In the genomic region with DNA sequence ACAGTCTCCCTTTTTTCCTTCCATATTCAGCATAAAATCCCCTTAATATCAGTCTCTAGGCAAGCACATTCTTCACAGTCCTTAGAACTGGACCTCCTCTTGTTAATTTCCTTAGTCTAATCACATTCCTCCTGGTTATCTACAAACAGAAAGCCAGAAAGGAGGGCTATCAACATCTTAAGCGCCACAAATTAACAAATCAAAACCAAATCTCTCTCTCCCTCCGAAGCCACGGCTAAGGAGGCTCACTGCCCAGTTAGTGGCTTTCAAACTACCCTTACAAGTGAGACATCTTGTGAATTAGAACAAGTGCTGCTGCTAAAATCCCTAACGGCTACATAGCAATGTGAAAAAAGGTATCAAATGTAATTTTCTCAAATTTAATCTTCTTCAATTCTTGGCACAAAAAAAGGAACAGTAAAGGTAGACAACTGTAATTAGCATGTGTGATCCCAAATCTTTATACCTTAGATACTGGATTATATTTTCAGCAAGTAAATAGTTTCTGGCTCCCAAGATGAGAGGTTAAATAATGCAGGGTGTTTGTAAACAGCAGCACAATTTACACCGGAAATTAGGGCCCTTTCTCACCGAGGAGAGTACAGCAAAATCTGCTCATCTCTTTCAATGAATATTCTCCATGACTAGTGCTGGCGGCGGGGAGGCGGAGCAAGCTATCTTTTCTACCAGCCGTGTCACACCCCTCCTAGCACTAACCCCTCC, we compare ENCODE assay signal across 7 cellular contexts. TPM values are rescaled to one million over a fixed set of nuclear protein-coding genes. Genes with fewer than 3 reads are reported as not detected.
DNase-seq lines count a peak whose midpoint lies in the region; ATAC-seq and TF ChIP-seq lines count a peak whose summit lies in the region.

No MANE protein-coding gene starts in this region.

- peak; percentile 28 for ATAC-seq in HG03097 (IDR thresholded peaks at IDR 0.05; ENCODE audit: low FRiP score, unreplicated experiment)

- peak overlapping the region; percentile 78 for H3K27ac ChIP-seq in SJCRH30

- H3K27me3 ChIP-seq in SJCRH30, result no peaks in the 10 kb centered on the region

- DNase-seq in GM12865 (ENCODE audit: low read depth), result peak; percentile 76
- DNase-seq in SJCRH30, result peak; percentile 57 to 61
- DNase-seq in amniotic stem cell (lab: John Stamatoyannopoulos, UW), result peak; percentile 29
- peak; percentile 72 to 74 for DNase-seq in stimulated activated CD4-positive, alpha-beta T cell treated with anti-CD3 and anti-CD28 coated beads, Interleukin-1b, Interleukin-23, amount 100 ng/mL, for 4 hours (ENCODE audit: low read depth in 2 of 2)
- DNase-seq in NCI-H128 (lab: John Stamatoyannopoulos, UW; ENCODE audit: unreplicated experiment), result no peak

- no peak for TF ChIP-seq CTCF in GM12865 (IDR thresholded peaks at IDR 0.05; ENCODE audit: insufficient read depth, low read depth, low read length, missing control alignments)

- no peaks in the 10 kb centered on the region; the same call in 1 of the 2 replicates for H3K4me1 ChIP-seq in SJCRH30

- no peaks in the 10 kb centered on the region for H3K9me3 ChIP-seq in SJCRH30 (replicated peaks)
- H3K9me3 ChIP-seq in iPS-18c (ENCODE audit: control insufficient read depth, insufficient read depth, low read length), result no peaks in the 10 kb centered on the region

- 0 out of 2 replicates have a peak, but pooled peaks cover 2% of the 10 kb centered on the region for H3K36me3 ChIP-seq in SJCRH30

- H3K4me3 ChIP-seq in GM12865 (ENCODE audit: low read depth, low read length) (peak overlapping the region; percentile 94), SJCRH30 (peak overlapping the region; percentile 95), iPS-18c (ENCODE audit: insufficient read depth, low read depth, low read length) (peak overlapping the region; percentile 96)

RNA-seq across cellular contexts. Expression of gene TRIM39, which starts 1.4 kb away (rescaled TPM):
- total RNA-seq in SJCRH30 (2014; rRNA removed; shearing (Covaris generic)), result 5.9 and 8.7 TPM in 2 replicates

RNA-seq across cellular contexts. Expression of gene RPP21, which starts 19.6 kb away (rescaled TPM):
- total RNA-seq in SJCRH30 (2014; rRNA removed; shearing (Covaris generic)), result 38.0 and 52.4 TPM in 2 replicates
